ENCODE assay signal across 8 cellular contexts in genomic region chr12:54988402-54989054, GRCh38. TPM values are rescaled to one million over a fixed set of nuclear protein-coding genes. Genes with fewer than 3 reads are reported as not detected.
DNase-seq lines count a peak whose midpoint lies in the region; ATAC-seq, FAIRE-seq and TF ChIP-seq lines count a peak whose summit lies in the region.

No MANE protein-coding gene starts in this region.

- no peaks in the 10 kb centered on the region for H3K4me1 Mint-ChIP-seq in progenitor cell of endocrine pancreas (ENCODE audit: low read depth)
- no peaks in the 10 kb centered on the region for H3K4me1 Mint-ChIP-seq in endothelial cell (ENCODE audit: unreplicated experiment)

- H3K4me3 Mint-ChIP-seq in progenitor cell of endocrine pancreas (ENCODE audit: low read depth), result no peak overlapping the region
- no peak overlapping the region for H3K4me3 Mint-ChIP-seq in endothelial cell (ENCODE audit: unreplicated experiment)

- H3K9me3 ChIP-seq in Karpas-422 (ENCODE audit: low read length) (no peaks in the 10 kb centered on the region), adrenal gland (replicated peaks in 1 of 3) (no peaks in the 10 kb centered on the region), HepG2 (ENCODE audit: low read length) (no peaks in the 10 kb centered on the region)

- H3K9me3 Mint-ChIP-seq in progenitor cell of endocrine pancreas (ENCODE audit: low read depth), result no peaks in the 10 kb centered on the region
- H3K9me3 Mint-ChIP-seq in endothelial cell (ENCODE audit: unreplicated experiment), result no peaks in the 10 kb centered on the region

- no peaks in the 10 kb centered on the region for H3K36me3 ChIP-seq in Karpas-422 (ENCODE audit: insufficient read depth, low read length)
- H3K36me3 ChIP-seq in adrenal gland (replicated peaks in 1 of 2), result no peaks in the 10 kb centered on the region
- no peaks in the 10 kb centered on the region for H3K36me3 ChIP-seq in HepG2 (replicated peaks in 1 of 2; ENCODE audit: control insufficient read depth in 1 of 2, insufficient read depth in 2 of 2, low read length in 2 of 2)

- H3K27ac Mint-ChIP-seq in progenitor cell of endocrine pancreas (no peak overlapping the region), endothelial cell (ENCODE audit: unreplicated experiment) (no peak overlapping the region)

- H3K79me2 ChIP-seq in Karpas-422 (ENCODE audit: low read length) (peaks cover 22% of the 10 kb centered on the region), HepG2 (ENCODE audit: insufficient read depth, low read length) (no peaks in the 10 kb centered on the region)

- H3K27me3 ChIP-seq in Karpas-422 (ENCODE audit: low read length) (no peaks in the 10 kb centered on the region), adrenal gland (no peaks in the 10 kb centered on the region), HepG2 (ENCODE audit: control insufficient read depth in 1 of 2, insufficient read depth in 2 of 2, low read length in 2 of 2) (0 out of 5 replicates have a peak, but pooled peaks cover 1 to 6% of the 10 kb centered on the region in 2 experiments)

- H3K27me3 Mint-ChIP-seq in progenitor cell of endocrine pancreas (peaks cover 8% of the 10 kb centered on the region), endothelial cell (ENCODE audit: unreplicated experiment) (peaks cover 1% of the 10 kb centered on the region)

- in situ Hi-C loops in HepG2 (cut with HindIII; ENCODE audit: extremely low pct_ligation_motif_present, low pct_unique_long_range_greater_than_20kb), result no loop called here

- peaks cover 77% of the 10 kb centered on the region for H3K4me1 ChIP-seq in Karpas-422 (ENCODE audit: low read length)
- no peaks in the 10 kb centered on the region for H3K4me1 ChIP-seq in adrenal gland (replicated peaks in 1 of 2)
- no peaks in the 10 kb centered on the region for H3K4me1 ChIP-seq in HepG2 (ENCODE audit: insufficient read depth, low read length)

- CTCF ChIA-PET in HepG2 (lab: Yijun Ruan, JAX; ENCODE audit: low intra/inter-chr PET ratio, low total read pairs), result no interaction called here

- no peak for TF ChIP-seq POLR2A in adrenal gland (IDR thresholded peaks at IDR 0.05)
- TF ChIP-seq POLR2A in HepG2 (IDR thresholded peaks at IDR 0.05; ENCODE audit: insufficient read depth in 1 of 2, low read depth in 2 of 2, low read length in 2 of 2), result no peak

- DNase-seq in EL (peak; percentile 16), Karpas-422 (peak; percentile 78), adrenal gland (peak; percentile 70 to 88 (median 81)), HepG2 (ENCODE audit: low spot score) (no peak), progenitor cell of endocrine pancreas (ENCODE audit: low spot score, unreplicated experiment) (no peak), NCI-H226 (no peak), endothelial cell (ENCODE audit: low spot score) (no peak)

- intact Hi-C loops in adrenal gland (cut with DNase I) (no loop called here), HepG2 (cut with micrococcal nuclease; ENCODE audit: unreplicated experiment) (no loop called here)

- POLR2A ChIA-PET in HepG2 (lab: Yijun Ruan, JAX), result no interaction called here

- H3K4me2 ChIP-seq in Karpas-422 (ENCODE audit: low read depth, low read length, poor library complexity, severe bottlenecking), result peak overlapping the region; percentile 72
- no peak overlapping the region for H3K4me2 ChIP-seq in HepG2 (ENCODE audit: low read depth, low read length)

- no peak for TF ChIP-seq RAD21 in HepG2 (CRISPR knock-in tag; IDR thresholded peaks at IDR 0.05)

- H3K9ac ChIP-seq in Karpas-422 (ENCODE audit: low read length) (peak overlapping the region; percentile 69), HepG2 (ENCODE audit: insufficient read depth, low read depth, low read length) (no peak overlapping the region)

- FAIRE-seq in HepG2 (lab: Jason Lieb, UNC), result no peak

- 0 to 15% (median 6%) methylated on average over 1 of the region's 1 CpG for WGBS in adrenal gland, 4 donors
- 0% methylated on average over 1 of the region's 1 CpG for WGBS in HepG2 (ENCODE audit: low lambda C conversion rate)

- TF ChIP-seq EP300 in HepG2 (IDR thresholded peaks at IDR 0.05; ENCODE audit: low read depth in 2 of 2, low read length in 2 of 2), result no peak
- no peak for TF ChIP-seq EP300 in HepG2 (CRISPR knock-in tag; IDR thresholded peaks at IDR 0.05; ENCODE audit: borderline replicate concordance)

- peak overlapping the region; percentile 38; the same call in 1 of the 2 replicates for H2AFZ ChIP-seq in Karpas-422 (ENCODE audit: low read length)
- H2AFZ ChIP-seq in HepG2 (ENCODE audit: low read length), result no peak overlapping the region

- no TSS peak for BruUV-seq in HepG2 (replicated peaks; lab: Mats Ljungman, UMichigan)

- H4K20me1 ChIP-seq in Karpas-422 (ENCODE audit: insufficient read depth, low read depth, low read length), result no peaks in the 10 kb centered on the region
- no peaks in the 10 kb centered on the region for H4K20me1 ChIP-seq in HepG2 (ENCODE audit: insufficient read depth, low read length)

- peak overlapping the region; percentile 32 for H3K4me3 ChIP-seq in Karpas-422 (ENCODE audit: low read length)
- no peak overlapping the region for H3K4me3 ChIP-seq in adrenal gland
- no peak overlapping the region for H3K4me3 ChIP-seq in HepG2 (replicated peaks in 1 of 3; ENCODE audit: insufficient read depth in 1 of 3, low read depth in 2 of 3, low read length in 3 of 3)

- TF ChIP-seq CTCF in adrenal gland (IDR thresholded peaks at IDR 0.05) (no peak), HepG2 (CRISPR knock-in tag; IDR thresholded peaks at IDR 0.05) (no peak), progenitor cell of endocrine pancreas (IDR thresholded peaks at IDR 0.05; ENCODE audit: unreplicated experiment) (no peak), endothelial cell (IDR thresholded peaks at IDR 0.05; ENCODE audit: unreplicated experiment) (no peak)

- no peaks in the 10 kb centered on the region for H3K36me3 Mint-ChIP-seq in progenitor cell of endocrine pancreas (ENCODE audit: insufficient read depth)
- no peaks in the 10 kb centered on the region for H3K36me3 Mint-ChIP-seq in endothelial cell (ENCODE audit: low read depth, unreplicated experiment)

- H3K9me2 ChIP-seq in Karpas-422 (replicated peaks; ENCODE audit: insufficient read depth, low read length), result no peaks in the 10 kb centered on the region

- no peak for ATAC-seq in HepG2
- no peak for ATAC-seq in HG03520 (IDR thresholded peaks at IDR 0.05; ENCODE audit: unreplicated experiment)

- peak overlapping the region; percentile 93 for H3K27ac ChIP-seq in Karpas-422 (ENCODE audit: low read length)
- no peak overlapping the region for H3K27ac ChIP-seq in adrenal gland
- no peak overlapping the region for H3K27ac ChIP-seq in HepG2 (ENCODE audit: extremely low read length, insufficient read depth, low read length)

RNA-seq across cellular contexts. Expression of gene TESPA1, which starts 4.0 kb away (rescaled TPM):
- 35.1 and 41.1 TPM in 2 replicates for total RNA-seq in Karpas-422 (2014; rRNA removed; shearing (Covaris generic); ENCODE audit: low replicate concordance)
- total RNA-seq in adrenal gland (1 to 10 TPM in 1 of 8 donors, under 1 TPM in 4, not detected in 3; 0.23 to 2.0 (median 0.57) TPM), HepG2 (2016; rRNA removed; fragmentation: Illumina TruSeq; extraction: Trizol) (not detected in 2 replicates), progenitor cell of endocrine pancreas (not detected in 2 replicates), endothelial cell (ENCODE audit: unreplicated experiment) (0.95 TPM)
- polyA plus RNA-seq in adrenal gland (under 1 TPM; 0.16 to 0.20 (median 0.16) TPM), HepG2 (2011; rRNA removed) (not detected in 2 replicates)
- not detected in 2 replicates for total RNA-seq in HepG2 (2016; cell fraction: cytosol; rRNA removed; fragmentation: Illumina TruSeq; extraction: Trizol; ENCODE audit: low read depth)
- not detected in 2 replicates for total RNA-seq in HepG2 (2016; cell fraction: insoluble cytoplasmic fraction; rRNA removed; fragmentation: Illumina TruSeq; extraction: Trizol)
- total RNA-seq in HepG2 (2016; cell fraction: membrane; rRNA removed; fragmentation: Illumina TruSeq; extraction: Trizol), result not detected in 2 replicates
- not detected in 2 replicates for total RNA-seq in HepG2 (2016; cell fraction: nucleus; rRNA removed; fragmentation: Illumina TruSeq; extraction: Trizol)
- polyA plus RNA-seq in HepG2 (2011; cell fraction: cytosol; rRNA removed), result not detected in 2 replicates
- not detected in 2 replicates for polyA plus RNA-seq in HepG2 (2011; cell fraction: nucleus; rRNA removed)
- not detected in 2 replicates for polyA plus RNA-seq in HepG2 (2012)
- polyA plus RNA-seq in HepG2 (2016; cell fraction: cytosol; fragmentation: Illumina TruSeq; extraction: Trizol; ENCODE audit: low read depth), result not detected in 2 replicates
- polyA plus RNA-seq in HepG2 (2016; cell fraction: insoluble cytoplasmic fraction; fragmentation: Illumina TruSeq; extraction: Trizol; ENCODE audit: low read depth), result not detected in 2 replicates
- not detected in 2 replicates for polyA plus RNA-seq in HepG2 (2016; cell fraction: membrane; fragmentation: Illumina TruSeq; extraction: Trizol; ENCODE audit: low read depth)
- polyA plus RNA-seq in HepG2 (2016; cell fraction: nucleus; fragmentation: Illumina TruSeq; extraction: Trizol; ENCODE audit: insufficient read depth, low read depth), result not detected in 2 replicates
- polyA minus RNA-seq in HepG2 (2011; rRNA and poly(A)+ RNA removed; ENCODE audit: low replicate concordance), result 0.49 TPM in 1 of 2 replicates, not detected in the other
- polyA minus RNA-seq in HepG2 (2011; cell fraction: cytosol; rRNA and poly(A)+ RNA removed), result not detected in 2 replicates
- not detected in 2 replicates for polyA minus RNA-seq in HepG2 (2011; cell fraction: nucleus; rRNA and poly(A)+ RNA removed)

RNA-seq across cellular contexts. Expression of gene NEUROD4, which starts 31.2 kb away (rescaled TPM):
- not detected in 2 replicates for total RNA-seq in Karpas-422 (2014; rRNA removed; shearing (Covaris generic); ENCODE audit: low replicate concordance)
- total RNA-seq in adrenal gland (1 to 10 TPM in 3 of 8 donors, not detected in 5; 1.1 to 1.7 (median 1.3) TPM), HepG2 (2016; rRNA removed; fragmentation: Illumina TruSeq; extraction: Trizol) (not detected in 2 replicates), progenitor cell of endocrine pancreas (not detected in 2 replicates), endothelial cell (ENCODE audit: unreplicated experiment) (not detected)
- polyA plus RNA-seq in adrenal gland (1 to 10 TPM in 2 of 3 donors, under 1 TPM in 1; 0.17 to 3.3 (median 1.1) TPM), HepG2 (2011; rRNA removed) (not detected in 2 replicates)
- not detected in 2 replicates for total RNA-seq in HepG2 (2016; cell fraction: cytosol; rRNA removed; fragmentation: Illumina TruSeq; extraction: Trizol; ENCODE audit: low read depth)
- not detected in 2 replicates for total RNA-seq in HepG2 (2016; cell fraction: insoluble cytoplasmic fraction; rRNA removed; fragmentation: Illumina TruSeq; extraction: Trizol)
- total RNA-seq in HepG2 (2016; cell fraction: membrane; rRNA removed; fragmentation: Illumina TruSeq; extraction: Trizol), result not detected in 2 replicates
- total RNA-seq in HepG2 (2016; cell fraction: nucleus; rRNA removed; fragmentation: Illumina TruSeq; extraction: Trizol), result not detected in 2 replicates
- not detected in 2 replicates for polyA plus RNA-seq in HepG2 (2011; cell fraction: cytosol; rRNA removed)
- polyA plus RNA-seq in HepG2 (2011; cell fraction: nucleus; rRNA removed), result not detected in 2 replicates
- not detected in 2 replicates for polyA plus RNA-seq in HepG2 (2012)
- polyA plus RNA-seq in HepG2 (2016; cell fraction: cytosol; fragmentation: Illumina TruSeq; extraction: Trizol; ENCODE audit: low read depth), result not detected in 2 replicates
- polyA plus RNA-seq in HepG2 (2016; cell fraction: insoluble cytoplasmic fraction; fragmentation: Illumina TruSeq; extraction: Trizol; ENCODE audit: low read depth), result not detected in 2 replicates
- not detected in 2 replicates for polyA plus RNA-seq in HepG2 (2016; cell fraction: membrane; fragmentation: Illumina TruSeq; extraction: Trizol; ENCODE audit: low read depth)
- not detected in 2 replicates for polyA plus RNA-seq in HepG2 (2016; cell fraction: nucleus; fragmentation: Illumina TruSeq; extraction: Trizol; ENCODE audit: insufficient read depth, low read depth)
- polyA minus RNA-seq in HepG2 (2011; rRNA and poly(A)+ RNA removed; ENCODE audit: low replicate concordance), result not detected in 2 replicates
- polyA minus RNA-seq in HepG2 (2011; cell fraction: cytosol; rRNA and poly(A)+ RNA removed), result not detected in 2 replicates
- not detected in 2 replicates for polyA minus RNA-seq in HepG2 (2011; cell fraction: nucleus; rRNA and poly(A)+ RNA removed)

Comparison
In these comparisons a context has a peak if more than half of its experiments do, and no peak if none do; other contexts are left out.
1. DNase-seq: peak in EL (single experiment), Karpas-422 (single experiment) and adrenal gland (7 of 7); none in HepG2 (single experiment), progenitor cell of endocrine pancreas (single experiment), NCI-H226 (single experiment) and endothelial cell (single experiment).
2. RNA of gene TESPA1, which starts 4.0 kb away (total RNA-seq): 35.1 to 41.1 TPM in Karpas-422; 0.95 TPM in endothelial cell (single experiment), 0.23 to 2.0 TPM in adrenal gland, not detected in HepG2 and not detected in progenitor cell of endocrine pancreas; every median in the first group is over 10 times any median in the second.